ENCODE assay signal across 2 cellular contexts in genomic region chr18:55547705-55548056, GRCh38.
TF ChIP-seq lines count a peak whose summit lies in the region.

No MANE protein-coding gene starts in this region.

TF ChIP-seq in SK-N-SH, 30 proteins besides CTCF, POLR2A, EP300 and RAD21 (continued from another document):
- TF ChIP-seq, protein P1, sequence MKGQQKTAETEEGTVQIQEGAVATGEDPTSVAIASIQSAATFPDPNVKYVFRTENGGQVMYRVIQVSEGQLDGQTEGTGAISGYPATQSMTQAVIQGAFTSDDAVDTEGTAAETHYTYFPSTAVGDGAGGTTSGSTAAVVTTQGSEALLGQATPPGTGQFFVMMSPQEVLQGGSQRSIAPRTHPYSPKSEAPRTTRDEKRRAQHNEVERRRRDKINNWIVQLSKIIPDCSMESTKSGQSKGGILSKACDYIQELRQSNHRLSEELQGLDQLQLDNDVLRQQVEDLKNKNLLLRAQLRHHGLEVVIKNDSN (IDR thresholded peaks at IDR 0.05; ENCODE audit: borderline replicate concordance, low read depth) = no peak
- no peak for TF ChIP-seq POLR2AphosphoS5 (IDR thresholded peaks at IDR 0.05; ENCODE audit: low read depth, low read length)
- TF ChIP-seq YY1 (IDR thresholded peaks at IDR 0.05; ENCODE audit: low read depth) = no peak
- TF ChIP-seq, protein P2, sequence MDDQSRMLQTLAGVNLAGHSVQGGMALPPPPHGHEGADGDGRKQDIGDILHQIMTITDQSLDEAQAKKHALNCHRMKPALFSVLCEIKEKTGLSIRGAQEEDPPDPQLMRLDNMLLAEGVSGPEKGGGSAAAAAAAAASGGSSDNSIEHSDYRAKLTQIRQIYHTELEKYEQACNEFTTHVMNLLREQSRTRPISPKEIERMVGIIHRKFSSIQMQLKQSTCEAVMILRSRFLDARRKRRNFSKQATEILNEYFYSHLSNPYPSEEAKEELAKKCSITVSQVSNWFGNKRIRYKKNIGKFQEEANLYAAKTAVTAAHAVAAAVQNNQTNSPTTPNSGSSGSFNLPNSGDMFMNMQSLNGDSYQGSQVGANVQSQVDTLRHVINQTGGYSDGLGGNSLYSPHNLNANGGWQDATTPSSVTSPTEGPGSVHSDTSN (IDR thresholded peaks at IDR 0.05) = no peak
- no peak for TF ChIP-seq GABPA (IDR thresholded peaks at IDR 0.05; ENCODE audit: low read depth)
- no peak for TF ChIP-seq RXRA (IDR thresholded peaks at IDR 0.05; ENCODE audit: borderline replicate concordance, low read depth)
- no peak for TF ChIP-seq USF2 (IDR thresholded peaks at IDR 0.05; ENCODE audit: borderline replicate concordance, low read depth, low read length)

TF ChIP-seq in SK-N-SH treated with all-trans-retinoic acid at 6 μM for 48 hours, 23 proteins besides CTCF, POLR2A, EP300 and RAD21 (continued from another document):
- TF ChIP-seq ZNF70 (CRISPR knock-in tag; IDR thresholded peaks at IDR 0.05) (no peak), ZFP3 (CRISPR knock-in tag; IDR thresholded peaks at IDR 0.05) (no peak), PATZ1 (CRISPR knock-in tag; IDR thresholded peaks at IDR 0.05; ENCODE audit: borderline replicate concordance) (no peak), ARNTL (CRISPR knock-in tag; IDR thresholded peaks at IDR 0.05; ENCODE audit: borderline replicate concordance, low read depth) (no peak), ESRRG (CRISPR knock-in tag; IDR thresholded peaks at IDR 0.05) (no peak), ZFP30 (CRISPR knock-in tag; IDR thresholded peaks at IDR 0.05) (no peak)
